ENCODE assay signal across 22 cellular contexts in genomic region chr4:111204807-111205206, GRCh38.
"Had no signal": no experiment of that assay in that cellular context is flagged by ENCODE, and none has a peak within 500 bp of the region (broad histone marks: within the 10 kb centered on the region; RNA-seq: fewer than 3 reads in every experiment).

No MANE protein-coding gene starts in this region.

- H3K27ac Mint-ChIP-seq: activated B cell treated with CpG ODN at 0.5 μM for 24 hours; activated CD4-positive, alpha-beta memory T cell treated with anti-CD3 and anti-CD28 coated beads for 36 hours; activated naive CD8-positive, alpha-beta T cell treated with anti-CD3 and anti-CD28 coated beads for 36 hours; activated T-helper 17 cell treated with anti-CD3 and anti-CD28 coated beads, Interleukin-2, amount 50 U/mL, for 72 hours; naive thymus-derived CD4-positive, alpha-beta T cell; stimulated activated effector memory CD8-positive, alpha-beta T cell treated with anti-CD3 and anti-CD28 coated beads, Interleukin-12 subunit alpha, Interleukin-12 subunit beta, amount 100 ng/mL, for 72 hours; T-helper 2 cell treated with Interferon-gamma antibody and Interleukin-4, amounts not matched to agents 5 μg/mL and 100 μg/mL, for 36 hours; type B pancreatic cell had no signal

- H3K9me3 Mint-ChIP-seq: activated B cell treated with CpG ODN at 0.5 μM for 24 hours; activated CD4-positive, alpha-beta memory T cell treated with anti-CD3 and anti-CD28 coated beads for 36 hours; activated naive CD8-positive, alpha-beta T cell treated with anti-CD3 and anti-CD28 coated beads for 36 hours; activated T-helper 17 cell treated with anti-CD3 and anti-CD28 coated beads, Interleukin-2, amount 50 U/mL, for 72 hours; T-helper 2 cell treated with Interferon-gamma antibody and Interleukin-4, amounts not matched to agents 5 μg/mL and 100 μg/mL, for 36 hours; type B pancreatic cell had no signal

- H2AFZ ChIP-seq: parathyroid adenoma had no signal

- DNase-seq: activated B cell treated with CpG ODN at 0.5 μM for 24 hours; activated CD4-positive, alpha-beta memory T cell treated with anti-CD3 and anti-CD28 coated beads for 36 hours; activated CD4-positive, alpha-beta T cell treated with anti-CD3 and anti-CD28 coated beads for 4 hours; activated naive CD4-positive, alpha-beta T cell; activated naive CD8-positive, alpha-beta T cell treated with anti-CD3 and anti-CD28 coated beads for 36 hours; amygdala; brain microvascular endothelial cell; central memory CD4-positive, alpha-beta T cell; dorsolateral prefrontal cortex; foreskin melanocyte; head of caudate nucleus; kidney glomerular epithelial cell; left ventricle myocardium superior; naive thymus-derived CD4-positive, alpha-beta T cell; right lobe of liver; stimulated activated CD4-positive, alpha-beta T cell treated with anti-CD3 and anti-CD28 coated beads, Interleukin-4, amount 100 ng/mL, for 24 hours; stomach had no signal

- H3K9me3 ChIP-seq: right lobe of liver, stomach had no signal

- H3K27ac ChIP-seq: brain microvascular endothelial cell, dorsolateral prefrontal cortex, parathyroid adenoma, right lobe of liver, stomach had no signal

- H3K36me3 Mint-ChIP-seq: activated CD4-positive, alpha-beta memory T cell treated with anti-CD3 and anti-CD28 coated beads for 36 hours; activated naive CD8-positive, alpha-beta T cell treated with anti-CD3 and anti-CD28 coated beads for 36 hours; naive thymus-derived CD4-positive, alpha-beta T cell; stimulated activated effector memory CD8-positive, alpha-beta T cell treated with anti-CD3 and anti-CD28 coated beads, Interleukin-12 subunit alpha, Interleukin-12 subunit beta, amount 100 ng/mL, for 72 hours; type B pancreatic cell had no signal

- H3K9ac ChIP-seq: parathyroid adenoma had no signal

- H3K79me2 ChIP-seq: parathyroid adenoma had no signal

- H3K4me1 Mint-ChIP-seq: activated B cell treated with CpG ODN at 0.5 μM for 24 hours; activated naive CD8-positive, alpha-beta T cell treated with anti-CD3 and anti-CD28 coated beads for 36 hours; activated T-helper 17 cell treated with anti-CD3 and anti-CD28 coated beads, Interleukin-2, amount 50 U/mL, for 72 hours; stimulated activated effector memory CD8-positive, alpha-beta T cell treated with anti-CD3 and anti-CD28 coated beads, Interleukin-12 subunit alpha, Interleukin-12 subunit beta, amount 100 ng/mL, for 72 hours had no signal

- H3K27me3 Mint-ChIP-seq: activated B cell treated with CpG ODN at 0.5 μM for 24 hours; activated CD4-positive, alpha-beta memory T cell treated with anti-CD3 and anti-CD28 coated beads for 36 hours; activated naive CD8-positive, alpha-beta T cell treated with anti-CD3 and anti-CD28 coated beads for 36 hours; activated T-helper 17 cell treated with anti-CD3 and anti-CD28 coated beads, Interleukin-2, amount 50 U/mL, for 72 hours; naive thymus-derived CD4-positive, alpha-beta T cell; type B pancreatic cell had no signal

- H3K36me3 ChIP-seq: brain microvascular endothelial cell, right lobe of liver, stomach had no signal

- H3K4me3 ChIP-seq: dorsolateral prefrontal cortex, right lobe of liver, stomach had no signal

- ATAC-seq: activated T-helper 17 cell treated with anti-CD3 and anti-CD28 coated beads, Interleukin-2, amount 50 U/mL, for 72 hours; left ventricle myocardium superior; naive thymus-derived CD4-positive, alpha-beta T cell; right lobe of liver; stimulated activated effector memory CD8-positive, alpha-beta T cell treated with anti-CD3 and anti-CD28 coated beads, Interleukin-12 subunit alpha, Interleukin-12 subunit beta, amount 100 ng/mL, for 72 hours had no signal

- H3K27me3 ChIP-seq: brain microvascular endothelial cell, dorsolateral prefrontal cortex, right lobe of liver, stomach had no signal

- H3K4me1 ChIP-seq: parathyroid adenoma, right lobe of liver, stomach had no signal

- H3K4me3 Mint-ChIP-seq: activated B cell treated with CpG ODN at 0.5 μM for 24 hours; activated CD4-positive, alpha-beta memory T cell treated with anti-CD3 and anti-CD28 coated beads for 36 hours; activated naive CD8-positive, alpha-beta T cell treated with anti-CD3 and anti-CD28 coated beads for 36 hours; activated T-helper 17 cell treated with anti-CD3 and anti-CD28 coated beads, Interleukin-2, amount 50 U/mL, for 72 hours; naive thymus-derived CD4-positive, alpha-beta T cell; stimulated activated effector memory CD8-positive, alpha-beta T cell treated with anti-CD3 and anti-CD28 coated beads, Interleukin-12 subunit alpha, Interleukin-12 subunit beta, amount 100 ng/mL, for 72 hours; T-helper 2 cell treated with Interferon-gamma antibody and Interleukin-4, amounts not matched to agents 5 μg/mL and 100 μg/mL, for 36 hours; type B pancreatic cell had no signal
